Comparison of ENCODE assay signal across 1 cellular context in the genomic region with DNA sequence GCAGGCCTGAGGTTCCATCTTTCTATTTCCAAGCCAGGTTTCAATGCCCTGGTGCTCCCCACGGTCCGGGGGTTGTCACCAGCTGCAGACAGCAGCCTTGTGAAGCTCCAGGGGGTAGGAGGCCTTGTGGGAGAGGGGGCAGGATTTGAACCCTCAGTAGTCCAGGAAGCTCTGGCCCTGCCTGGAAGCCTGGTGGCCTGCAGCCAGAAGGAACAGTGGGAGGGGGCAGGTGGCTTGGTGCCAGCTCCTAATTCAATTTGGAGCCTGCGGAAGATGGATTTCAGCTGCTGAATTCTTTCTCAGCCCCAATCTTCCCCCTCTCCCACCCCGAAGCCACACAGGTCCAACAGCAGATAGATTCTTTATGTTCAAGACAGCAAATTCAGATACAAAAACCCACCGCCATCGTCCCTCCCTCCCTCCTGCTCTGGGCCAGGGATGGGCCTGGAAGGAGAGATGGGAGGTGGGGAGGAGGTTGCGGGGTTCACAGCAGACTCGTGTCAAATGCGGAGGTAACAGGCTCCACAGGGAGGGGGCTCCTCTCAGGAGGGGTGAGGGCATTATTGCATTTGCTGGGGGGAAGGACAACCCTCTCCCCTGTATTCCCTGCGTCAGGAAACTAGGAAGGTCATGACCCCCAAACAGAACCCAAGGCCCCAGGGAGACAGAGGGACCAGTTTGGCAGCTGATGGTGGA.
TF ChIP-seq lines count a peak whose summit lies in the region.

No MANE protein-coding gene starts in this region.

TF ChIP-seq in HEK293, 187 proteins besides CTCF, POLR2A, EP300 and RAD21 (continued from another document):
- TF ChIP-seq, protein P1, sequence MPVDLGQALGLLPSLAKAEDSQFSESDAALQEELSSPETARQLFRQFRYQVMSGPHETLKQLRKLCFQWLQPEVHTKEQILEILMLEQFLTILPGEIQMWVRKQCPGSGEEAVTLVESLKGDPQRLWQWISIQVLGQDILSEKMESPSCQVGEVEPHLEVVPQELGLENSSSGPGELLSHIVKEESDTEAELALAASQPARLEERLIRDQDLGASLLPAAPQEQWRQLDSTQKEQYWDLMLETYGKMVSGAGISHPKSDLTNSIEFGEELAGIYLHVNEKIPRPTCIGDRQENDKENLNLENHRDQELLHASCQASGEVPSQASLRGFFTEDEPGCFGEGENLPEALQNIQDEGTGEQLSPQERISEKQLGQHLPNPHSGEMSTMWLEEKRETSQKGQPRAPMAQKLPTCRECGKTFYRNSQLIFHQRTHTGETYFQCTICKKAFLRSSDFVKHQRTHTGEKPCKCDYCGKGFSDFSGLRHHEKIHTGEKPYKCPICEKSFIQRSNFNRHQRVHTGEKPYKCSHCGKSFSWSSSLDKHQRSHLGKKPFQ (tag by site-specific recombination; IDR thresholded peaks at IDR 0.05), result no peak
- TF ChIP-seq SP3 (tag by site-specific recombination; IDR thresholded peaks at IDR 0.05) (no peak), ZNF768 (tag by site-specific recombination; IDR thresholded peaks at IDR 0.05) (no peak), ZNF335 (tag by site-specific recombination; conservative IDR thresholded peaks at IDR 0.05) (no peak), ZNF37A (tag by site-specific recombination; IDR thresholded peaks at IDR 0.05) (no peak), ZIC2 (tag by site-specific recombination; IDR thresholded peaks at IDR 0.05) (peak; percentile 57), ZEB2 (tag by site-specific recombination; IDR thresholded peaks at IDR 0.05) (no peak), ZNF560 (tag by site-specific recombination; IDR thresholded peaks at IDR 0.05; ENCODE audit: borderline replicate concordance) (no peak), OSR2 (tag by site-specific recombination; IDR thresholded peaks at IDR 0.05) (peak; percentile 79), ZBTB20 (tag by site-specific recombination; IDR thresholded peaks at IDR 0.05) (no peak), ZNF843 (tag by site-specific recombination; IDR thresholded peaks at IDR 0.05) (no peak), KLF16 (tag by site-specific recombination; IDR thresholded peaks at IDR 0.05) (no peak), GLIS2 (tag by site-specific recombination; IDR thresholded peaks at IDR 0.05) (no peak), KLF9 (tag by site-specific recombination; IDR thresholded peaks at IDR 0.05; ENCODE audit: low read depth) (no peak), ZNF530 (tag by site-specific recombination; IDR thresholded peaks at IDR 0.05; ENCODE audit: low read depth) (no peak), INSM2 (tag by site-specific recombination; IDR thresholded peaks at IDR 0.05) (no peak), ZNF223 (tag by site-specific recombination; IDR thresholded peaks at IDR 0.05) (no peak), ZNF791 (tag by site-specific recombination; IDR thresholded peaks at IDR 0.05) (no peak), ZNF366 (tag by site-specific recombination; conservative IDR thresholded peaks at IDR 0.05) (peak; percentile 44), GLIS1 (tag by site-specific recombination; IDR thresholded peaks at IDR 0.05) (peak; percentile 96), ZBTB44 (tag by site-specific recombination; IDR thresholded peaks at IDR 0.05) (peak; percentile 37; the same call in 1 of the 2 replicates), PRDM10 (tag by site-specific recombination; IDR thresholded peaks at IDR 0.05) (no peak), RBAK (tag by site-specific recombination; IDR thresholded peaks at IDR 0.05) (no peak), ZNF555 (tag by site-specific recombination; conservative IDR thresholded peaks at IDR 0.05) (no peak), ZNF133 (tag by site-specific recombination; IDR thresholded peaks at IDR 0.05) (no peak), ZNF544 (tag by site-specific recombination; IDR thresholded peaks at IDR 0.05) (no peak), KLF8 (tag by site-specific recombination; IDR thresholded peaks at IDR 0.05) (no peak), ZNF529 (tag by site-specific recombination; IDR thresholded peaks at IDR 0.05; ENCODE audit: insufficient replicate concordance) (no peak), ZNF416 (tag by site-specific recombination; IDR thresholded peaks at IDR 0.05) (no peak), ZSCAN18 (tag by site-specific recombination; IDR thresholded peaks at IDR 0.05) (no peak), ZSCAN30 (tag by site-specific recombination; IDR thresholded peaks at IDR 0.05) (no peak), ZNF626 (tag by site-specific recombination; IDR thresholded peaks at IDR 0.05) (no peak), ZNF624 (tag by site-specific recombination; IDR thresholded peaks at IDR 0.05) (no peak), ZNF433 (tag by site-specific recombination; IDR thresholded peaks at IDR 0.05; ENCODE audit: low read depth) (no peak), GLI4 (tag by site-specific recombination; IDR thresholded peaks at IDR 0.05) (no peak), ZNF146 (tag by site-specific recombination; IDR thresholded peaks at IDR 0.05) (no peak), PRDM1 (tag by site-specific recombination; IDR thresholded peaks at IDR 0.05) (no peak)
- TF ChIP-seq, protein P2, sequence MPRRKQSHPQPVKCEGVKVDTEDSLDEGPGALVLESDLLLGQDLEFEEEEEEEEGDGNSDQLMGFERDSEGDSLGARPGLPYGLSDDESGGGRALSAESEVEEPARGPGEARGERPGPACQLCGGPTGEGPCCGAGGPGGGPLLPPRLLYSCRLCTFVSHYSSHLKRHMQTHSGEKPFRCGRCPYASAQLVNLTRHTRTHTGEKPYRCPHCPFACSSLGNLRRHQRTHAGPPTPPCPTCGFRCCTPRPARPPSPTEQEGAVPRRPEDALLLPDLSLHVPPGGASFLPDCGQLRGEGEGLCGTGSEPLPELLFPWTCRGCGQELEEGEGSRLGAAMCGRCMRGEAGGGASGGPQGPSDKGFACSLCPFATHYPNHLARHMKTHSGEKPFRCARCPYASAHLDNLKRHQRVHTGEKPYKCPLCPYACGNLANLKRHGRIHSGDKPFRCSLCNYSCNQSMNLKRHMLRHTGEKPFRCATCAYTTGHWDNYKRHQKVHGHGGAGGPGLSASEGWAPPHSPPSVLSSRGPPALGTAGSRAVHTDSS (tag by site-specific recombination; IDR thresholded peaks at IDR 0.05), result no peak
- TF ChIP-seq, protein P3, sequence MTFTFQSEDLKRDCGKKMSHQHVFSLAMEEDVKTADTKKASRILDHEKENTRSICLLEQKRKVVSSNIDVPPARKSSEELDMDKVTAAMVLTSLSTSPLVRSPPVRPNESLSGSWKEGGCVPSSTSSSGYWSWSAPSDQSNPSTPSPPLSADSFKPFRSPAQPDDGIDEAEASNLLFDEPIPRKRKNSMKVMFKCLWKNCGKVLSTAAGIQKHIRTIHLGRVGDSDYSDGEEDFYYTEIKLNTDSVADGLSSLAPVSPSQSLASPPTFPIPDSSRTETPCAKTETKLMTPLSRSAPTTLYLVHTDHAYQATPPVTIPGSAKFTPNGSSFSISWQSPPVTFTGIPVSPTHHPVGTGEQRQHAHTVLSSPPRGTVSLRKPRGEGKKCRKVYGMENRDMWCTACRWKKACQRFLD (tag by site-specific recombination; IDR thresholded peaks at IDR 0.05), result no peak
- TF ChIP-seq, protein P4, sequence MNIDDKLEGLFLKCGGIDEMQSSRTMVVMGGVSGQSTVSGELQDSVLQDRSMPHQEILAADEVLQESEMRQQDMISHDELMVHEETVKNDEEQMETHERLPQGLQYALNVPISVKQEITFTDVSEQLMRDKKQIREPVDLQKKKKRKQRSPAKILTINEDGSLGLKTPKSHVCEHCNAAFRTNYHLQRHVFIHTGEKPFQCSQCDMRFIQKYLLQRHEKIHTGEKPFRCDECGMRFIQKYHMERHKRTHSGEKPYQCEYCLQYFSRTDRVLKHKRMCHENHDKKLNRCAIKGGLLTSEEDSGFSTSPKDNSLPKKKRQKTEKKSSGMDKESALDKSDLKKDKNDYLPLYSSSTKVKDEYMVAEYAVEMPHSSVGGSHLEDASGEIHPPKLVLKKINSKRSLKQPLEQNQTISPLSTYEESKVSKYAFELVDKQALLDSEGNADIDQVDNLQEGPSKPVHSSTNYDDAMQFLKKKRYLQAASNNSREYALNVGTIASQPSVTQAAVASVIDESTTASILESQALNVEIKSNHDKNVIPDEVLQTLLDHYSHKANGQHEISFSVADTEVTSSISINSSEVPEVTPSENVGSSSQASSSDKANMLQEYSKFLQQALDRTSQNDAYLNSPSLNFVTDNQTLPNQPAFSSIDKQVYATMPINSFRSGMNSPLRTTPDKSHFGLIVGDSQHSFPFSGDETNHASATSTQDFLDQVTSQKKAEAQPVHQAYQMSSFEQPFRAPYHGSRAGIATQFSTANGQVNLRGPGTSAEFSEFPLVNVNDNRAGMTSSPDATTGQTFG (tag by site-specific recombination; IDR thresholded peaks at IDR 0.05; ENCODE audit: borderline replicate concordance), result no peak
- TF ChIP-seq, protein P5, sequence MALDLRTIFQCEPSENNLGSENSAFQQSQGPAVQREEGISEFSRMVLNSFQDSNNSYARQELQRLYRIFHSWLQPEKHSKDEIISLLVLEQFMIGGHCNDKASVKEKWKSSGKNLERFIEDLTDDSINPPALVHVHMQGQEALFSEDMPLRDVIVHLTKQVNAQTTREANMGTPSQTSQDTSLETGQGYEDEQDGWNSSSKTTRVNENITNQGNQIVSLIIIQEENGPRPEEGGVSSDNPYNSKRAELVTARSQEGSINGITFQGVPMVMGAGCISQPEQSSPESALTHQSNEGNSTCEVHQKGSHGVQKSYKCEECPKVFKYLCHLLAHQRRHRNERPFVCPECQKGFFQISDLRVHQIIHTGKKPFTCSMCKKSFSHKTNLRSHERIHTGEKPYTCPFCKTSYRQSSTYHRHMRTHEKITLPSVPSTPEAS (tag by site-specific recombination; IDR thresholded peaks at IDR 0.05), result no peak
